In the genomic region with DNA sequence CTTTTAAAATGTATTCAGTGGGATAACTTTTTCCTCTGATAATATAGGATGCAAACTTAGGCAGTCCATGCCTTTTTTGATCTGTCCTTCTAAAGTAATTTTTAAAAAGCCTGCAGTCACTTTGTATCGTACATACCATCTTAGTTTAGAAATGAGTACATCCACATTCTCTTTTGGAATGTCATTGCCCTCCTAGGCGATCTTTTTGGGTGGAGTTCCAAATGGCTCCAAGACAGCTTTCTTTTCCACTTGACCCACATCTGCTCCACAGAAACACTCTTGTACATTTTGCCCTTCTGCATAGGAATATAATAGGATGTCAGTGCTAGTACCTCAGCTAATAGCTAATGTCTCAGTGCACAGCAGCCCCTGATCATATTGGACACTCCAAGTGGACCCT, we compare ENCODE assay signal across 21 cellular contexts. TPM values are rescaled to one million over a fixed set of nuclear protein-coding genes. Genes with fewer than 3 reads are reported as not detected.
A peak's percentile ranks its signal among the peaks of the same experiment; 100 is the strongest.
DNase-seq lines count a peak whose midpoint lies in the region; ATAC-seq and TF ChIP-seq lines count a peak whose summit lies in the region.
"Had no signal": no experiment of that assay in that cellular context is flagged by ENCODE, and none has a peak within 500 bp of the region (broad histone marks: within the 10 kb centered on the region; RNA-seq: fewer than 3 reads in every experiment).

No MANE protein-coding gene starts in this region.

- no peaks in the 10 kb centered on the region for H3K27me3 ChIP-seq in IMR-90 (ENCODE audit: control insufficient read depth, insufficient read depth, low read length)
- H3K27me3 ChIP-seq in trophoblast cell (ENCODE audit: insufficient read depth, low read length): no peaks in the 10 kb centered on the region
- no peaks in the 10 kb centered on the region for H3K27me3 ChIP-seq in SK-N-SH (ENCODE audit: insufficient read depth)
- H3K27me3 ChIP-seq: SJCRH30 had no signal

- TF ChIP-seq RAD21 in IMR-90 (IDR thresholded peaks at IDR 0.05; ENCODE audit: low read length): no peak
- TF ChIP-seq RAD21 in SK-N-SH (IDR thresholded peaks at IDR 0.05; ENCODE audit: low read length): no peak

- WGBS in IMR-90 (ENCODE audit: extremely low coverage in 2 of 2, insufficient read length in 1 of 2), 2 experiments: no CpG with 5 or more reads among the region's 2 CpGs
- no CpG with 5 or more reads among the region's 2 CpGs for WGBS in trophoblast cell (ENCODE audit: extremely low coverage, insufficient coverage, insufficient read length)
- WGBS in SK-N-SH (ENCODE audit: low lambda C conversion rate): 98% methylated on average over 2 of the region's 2 CpGs

- dilution Hi-C loops in IMR-90 (cut with HindIII; ENCODE audit: low sequenced_read_pairs, unreplicated experiment): no loop called here

- H3K4me1 ChIP-seq in IMR-90 (ENCODE audit: control insufficient read depth, insufficient read depth, low read length): peaks cover 2% of the 10 kb centered on the region; the same call in 1 of the 2 replicates
- H3K4me1 ChIP-seq in trophoblast cell (ENCODE audit: control insufficient read depth in 1 of 2, insufficient read depth in 2 of 2, low read length in 2 of 2): no peaks in the 10 kb centered on the region
- no peaks in the 10 kb centered on the region; a peak in 1 of 4 replicates for H3K4me1 ChIP-seq in SK-N-SH (ENCODE audit: control insufficient read depth in 1 of 2, insufficient read depth in 2 of 2, low read depth in 1 of 2, low read length in 1 of 2)
- H3K4me1 ChIP-seq: SJCRH30 had no signal

- H2BK120ac ChIP-seq in IMR-90 (ENCODE audit: low read depth, low read length) (no peak overlapping the region), trophoblast cell (ENCODE audit: insufficient read depth, low read length, poor library complexity) (no peak overlapping the region)

- H3K4me3 ChIP-seq in IMR-90 (ENCODE audit: insufficient read depth, low read depth, low read length): no peak overlapping the region
- no peak overlapping the region for H3K4me3 ChIP-seq in foreskin fibroblast (ENCODE audit: low read depth in 1 of 2, low read length in 2 of 2)
- H3K4me3 ChIP-seq in trophoblast cell (ENCODE audit: low read depth, low read length): no peak overlapping the region
- H3K4me3 ChIP-seq in SK-N-SH (ENCODE audit: low read depth in 2 of 2, low read length in 1 of 2): no peak overlapping the region
- H3K4me3 ChIP-seq: SJCRH30 had no signal

- H3K56ac ChIP-seq in IMR-90 (ENCODE audit: extremely low read depth, insufficient read depth, low read length): no peak overlapping the region

- H3K36me3 ChIP-seq in IMR-90 (ENCODE audit: control insufficient read depth, insufficient read depth, low read length) (peaks cover 8% of the 10 kb centered on the region), trophoblast cell (ENCODE audit: control insufficient read depth in 1 of 2, insufficient read depth in 2 of 2, low read length in 2 of 2) (peaks cover 6 to 7% of the 10 kb centered on the region in 2 experiments), SK-N-SH (replicated peaks in 1 of 2; ENCODE audit: control insufficient read depth in 1 of 2, insufficient read depth in 2 of 2, low read length in 1 of 2) (peaks cover 37 to 40% of the 10 kb centered on the region in 2 experiments)

- TF ChIP-seq EP300 in SK-N-SH (IDR thresholded peaks at IDR 0.05; ENCODE audit: borderline replicate concordance in 1 of 2, low read depth in 1 of 2, low read length in 1 of 2): no peak

- H3K9me3 ChIP-seq in IMR-90 (ENCODE audit: control insufficient read depth, insufficient read depth, low read length) (no peaks in the 10 kb centered on the region), trophoblast cell (ENCODE audit: insufficient read depth, low read depth, low read length) (no peaks in the 10 kb centered on the region), SK-N-SH (no peaks in the 10 kb centered on the region)
- H3K9me3 ChIP-seq: SJCRH30 had no signal

- TF ChIP-seq CTCF in IMR-90 (conservative IDR thresholded peaks at IDR 0.05; ENCODE audit: low read depth, low read length): no peak
- TF ChIP-seq CTCF in foreskin fibroblast (IDR thresholded peaks at IDR 0.05; ENCODE audit: low read depth, low read length): no peak
- no peak for TF ChIP-seq CTCF in SK-N-SH (IDR thresholded peaks at IDR 0.05)

- no peak overlapping the region for H4K12ac ChIP-seq in trophoblast cell (ENCODE audit: low read depth, low read length)

- H3K14ac ChIP-seq in IMR-90 (replicated peaks; ENCODE audit: low read depth, low read length): no peak overlapping the region
- no peak overlapping the region for H3K14ac ChIP-seq in trophoblast cell (ENCODE audit: low read length)

- H3K18ac ChIP-seq in IMR-90 (ENCODE audit: low read depth, low read length) (no peak overlapping the region), trophoblast cell (ENCODE audit: low read length) (no peak overlapping the region)

- in situ Hi-C loops in IMR-90 (cut with MboI; ENCODE audit: low sequenced_read_pairs): no loop called here

- ATAC-seq in IMR-90 (ENCODE audit: low read depth): no peak

- no peak overlapping the region for H4K8ac ChIP-seq in IMR-90 (ENCODE audit: low read depth in 2 of 2, low read length in 2 of 2)
- H4K8ac ChIP-seq in trophoblast cell (ENCODE audit: low read depth, low read length): no peak overlapping the region

- no TSS peak for BruUV-seq in IMR-90 (replicated peaks; lab: Mats Ljungman, UMichigan)

- H3K4me2 ChIP-seq in IMR-90 (ENCODE audit: low read depth, low read length) (no peak overlapping the region), trophoblast cell (ENCODE audit: low read length) (no peak overlapping the region), SK-N-SH (no peak overlapping the region)

- H3K4ac ChIP-seq in IMR-90 (ENCODE audit: low read depth, low read length): no peak overlapping the region
- no peak overlapping the region for H3K4ac ChIP-seq in trophoblast cell (ENCODE audit: low read depth, low read length)

- H3K9ac ChIP-seq in IMR-90 (ENCODE audit: low read depth, low read length) (no peak overlapping the region), trophoblast cell (ENCODE audit: low read length) (no peak overlapping the region), SK-N-SH (no peak overlapping the region)

- no peak overlapping the region for H2BK15ac ChIP-seq in IMR-90 (ENCODE audit: low read depth, low read length)

- POLR2A ChIA-PET in IMR-90 (lab: Charles Lee; ENCODE audit: unreplicated experiment): no interaction called here
- POLR2A ChIA-PET in SK-N-SH (lab: Yijun Ruan, JAX): no interaction called here

- no peak overlapping the region for H2BK12ac ChIP-seq in trophoblast cell (ENCODE audit: low read length)

- H3K23ac ChIP-seq in IMR-90 (ENCODE audit: low read depth, low read length): no peak overlapping the region
- H3K23ac ChIP-seq in trophoblast cell (ENCODE audit: low read length): no peak overlapping the region

- H3K27ac ChIP-seq in IMR-90 (ENCODE audit: insufficient read depth, low read length) (no peak overlapping the region), trophoblast cell (ENCODE audit: low read depth, low read length) (no peak overlapping the region), SK-N-SH (ENCODE audit: low read depth in 2 of 2, low read length in 1 of 2) (no peak overlapping the region)
- H3K27ac ChIP-seq: C4-2B, HL-60, SJCRH30 had no signal

- H3K79me1 ChIP-seq in IMR-90 (ENCODE audit: low read depth in 1 of 2, low read length in 2 of 2) (peaks cover 12 to 30% of the 10 kb centered on the region in 2 experiments), trophoblast cell (ENCODE audit: low read length) (no peaks in the 10 kb centered on the region)

- no peak overlapping the region for H4K91ac ChIP-seq in IMR-90 (ENCODE audit: insufficient read depth, low read depth, low read length)
- no peak overlapping the region for H4K91ac ChIP-seq in trophoblast cell (ENCODE audit: low read depth, low read length)

- intact Hi-C loops in IMR-90 (cut with micrococcal nuclease): no loop called here

- DNase-seq in EH (ENCODE audit: low read depth): peak; percentile 76
- DNase-seq in IMR-90: no peak
- DNase-seq in foreskin fibroblast: peak; percentile 60 to 83
- DNase-seq in trophoblast cell: peak; percentile 20 to 77
- no peak for DNase-seq in islet precursor cell
- no peak for DNase-seq in SK-N-SH
- no peak for DNase-seq in stimulated activated naive CD4-positive, alpha-beta T cell treated with Interleukin-2 at 50 U/mL for 16 hours (lab: John Stamatoyannopoulos, UW)
- DNase-seq: AML-193, GF-D8, NCI-H187, NCI-H446, NCI-H526, SJCRH30 had no signal

- H2BK5ac ChIP-seq in IMR-90 (ENCODE audit: low read depth, low read length, poor library complexity, severe bottlenecking) (no peak overlapping the region), trophoblast cell (ENCODE audit: low read depth, low read length, poor library complexity) (no peak overlapping the region)

- CTCF ChIA-PET in IMR-90 (lab: Yijun Ruan, JAX): interaction anchor here (1.5 kb wide), 1 partner anchor 9 kb away, joined by 3 read pairs; no protein-coding TSS in a partner anchor
- CTCF ChIA-PET in SK-N-SH (lab: Yijun Ruan, JAX): no interaction called here

- H2AK5ac ChIP-seq in IMR-90 (ENCODE audit: low read depth, low read length): no peak overlapping the region
- H2AK5ac ChIP-seq in trophoblast cell (ENCODE audit: low read length): no peak overlapping the region

- H4K5ac ChIP-seq in IMR-90 (ENCODE audit: low read depth, low read length): 0 out of 2 replicates have a peak overlapping the region, but pooled peaks have one; percentile 55

- peaks cover 19% of the 10 kb centered on the region for H3F3A ChIP-seq in SK-N-SH (replicated peaks; ENCODE audit: insufficient read depth)

- H3K9me1 ChIP-seq in IMR-90 (ENCODE audit: insufficient read depth, low read length): no peaks in the 10 kb centered on the region

- H2AK9ac ChIP-seq in IMR-90 (replicated peaks; ENCODE audit: low read depth, low read length, poor library complexity): peak overlapping the region; percentile 7

- H2BK20ac ChIP-seq in IMR-90 (ENCODE audit: low read depth, low read length): 0 out of 2 replicates have a peak overlapping the region, but pooled peaks have one; percentile 9

- H3K9me2 ChIP-seq in SK-N-SH: no peaks in the 10 kb centered on the region

- H4K20me1 ChIP-seq in IMR-90 (ENCODE audit: insufficient read depth, low read length): no peaks in the 10 kb centered on the region
- no peaks in the 10 kb centered on the region for H4K20me1 ChIP-seq in SK-N-SH (ENCODE audit: insufficient read depth)

- H3K79me2 ChIP-seq in trophoblast cell (ENCODE audit: control insufficient read depth, insufficient read depth, low read length, poor library complexity): no peaks in the 10 kb centered on the region
- H3K79me2 ChIP-seq in SK-N-SH (ENCODE audit: insufficient read depth): peaks cover 12% of the 10 kb centered on the region; the same call in 1 of the 2 replicates

- no peak for TF ChIP-seq POLR2A in IMR-90 (IDR thresholded peaks at IDR 0.05; ENCODE audit: low read depth, low read length)

- no peak overlapping the region for H2AFZ ChIP-seq in IMR-90 (replicated peaks; ENCODE audit: low read length, poor library complexity)
- no peak overlapping the region for H2AFZ ChIP-seq in trophoblast cell (ENCODE audit: insufficient read depth, low read length, poor library complexity)
- H2AFZ ChIP-seq in SK-N-SH (ENCODE audit: low read depth): no peak overlapping the region

RNA-seq across cellular contexts. Expression of gene HTR2B, which starts 21.8 kb away (rescaled TPM):
- 0.56 and 0.72 TPM in 2 replicates for total RNA-seq in IMR-90 (2012; rRNA removed)
- 0.23 and 0.26 TPM in 2 replicates for polyA plus RNA-seq in IMR-90 (2012; rRNA removed)
- 0.02 and 0.11 TPM in 2 replicates for polyA plus RNA-seq in IMR-90 (2012; cell fraction: cytosol; rRNA removed)
- polyA plus RNA-seq in IMR-90 (2012; cell fraction: nucleus; rRNA removed; ENCODE audit: low replicate concordance): 0.16 TPM in 1 of 2 replicates, not detected in the other
- not detected in 2 replicates for polyA plus RNA-seq in trophoblast cell (2013)
- polyA plus RNA-seq in SK-N-SH (2012; rRNA removed): 0.25 and 0.41 TPM in 2 replicates
- polyA plus RNA-seq in SK-N-SH (2012; cell fraction: cytosol; rRNA removed): 0.35 and 0.46 TPM in 2 replicates
- polyA plus RNA-seq in SK-N-SH (2012; cell fraction: nucleus; rRNA removed): 0.02 and 0.17 TPM in 2 replicates
- total RNA-seq: Daoy, H4, HT1080, M059J, OCI-LY7 had no signal
- polyA plus RNA-seq: IgD-negative memory B cell had no signal

RNA-seq across cellular contexts. Expression of gene ARMC9, which starts 51.8 kb away (rescaled TPM):
- 39.4 and 46.6 TPM in 2 replicates for total RNA-seq in IMR-90 (2012; rRNA removed)
- polyA plus RNA-seq in IMR-90 (2012; rRNA removed) (33.6 and 36.0 TPM in 2 replicates), SK-N-SH (2012; rRNA removed) (25.3 and 38.5 TPM in 2 replicates)
- 29.9 and 42.2 TPM in 2 replicates for polyA plus RNA-seq in IMR-90 (2012; cell fraction: cytosol; rRNA removed)
- 46.6 and 56.9 TPM in 2 replicates for polyA plus RNA-seq in IMR-90 (2012; cell fraction: nucleus; rRNA removed; ENCODE audit: low replicate concordance)
- 11.6 and 12.5 TPM in 2 replicates for polyA plus RNA-seq in trophoblast cell (2013)
- polyA plus RNA-seq in SK-N-SH (2012; cell fraction: cytosol; rRNA removed): 22.3 and 27.1 TPM in 2 replicates
- polyA plus RNA-seq in SK-N-SH (2012; cell fraction: nucleus; rRNA removed): 44.4 and 47.1 TPM in 2 replicates

Comparison
In these comparisons a context has a peak if more than half of its experiments do, and no peak if none do; other contexts are left out.
1. DNase-seq: peak in EH (single experiment), foreskin fibroblast (2 of 2) and trophoblast cell (2 of 2); none in IMR-90 (single experiment), islet precursor cell (single experiment), SK-N-SH (single experiment) and stimulated activated naive CD4-positive, alpha-beta T cell treated with Interleukin-2 at 50 U/mL for 16 hours (single experiment).